ENCODE assay signal across 8 cellular contexts in the genomic region with DNA sequence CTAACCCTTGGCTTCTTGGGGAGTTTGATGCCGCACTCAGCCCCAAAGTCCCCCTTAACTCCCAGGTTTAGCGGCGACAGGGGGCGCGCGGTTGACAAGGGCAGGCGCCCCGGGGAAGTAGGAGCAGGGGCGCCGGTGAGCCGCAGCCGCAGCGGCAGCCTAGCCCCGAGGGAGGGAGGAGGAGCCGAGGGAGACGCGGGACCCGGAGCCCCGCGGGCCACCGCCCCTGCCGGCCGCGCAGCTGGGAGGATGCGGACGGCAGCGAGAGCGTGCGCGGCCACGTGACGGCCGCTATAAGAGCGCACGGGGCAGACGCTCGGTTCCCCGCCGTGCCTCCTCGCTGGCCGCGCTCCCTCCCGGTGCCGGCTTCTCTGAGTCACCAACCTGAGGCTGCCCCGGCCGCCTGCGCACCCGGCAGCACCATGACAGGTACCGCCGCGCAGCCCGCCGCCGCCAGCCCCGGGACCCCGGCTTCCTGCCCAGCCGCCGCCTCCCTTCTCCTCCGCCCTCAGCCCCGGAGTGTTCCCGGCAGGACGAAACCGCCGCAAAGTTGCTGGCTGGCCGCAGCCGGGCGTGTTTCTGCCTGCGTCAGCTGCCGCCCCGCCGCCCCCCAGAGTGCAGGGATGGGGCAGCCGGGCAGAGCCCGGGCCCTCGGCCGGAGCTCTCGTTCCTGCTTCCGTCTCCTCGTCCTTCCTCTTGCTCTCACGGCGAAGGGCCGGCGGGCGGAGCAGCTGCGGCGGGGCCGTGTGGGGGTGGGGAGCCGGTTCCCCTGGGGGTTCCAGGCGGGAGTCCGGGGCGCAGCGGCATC. TPM values are rescaled to one million over a fixed set of nuclear protein-coding genes. Genes with fewer than 3 reads are reported as not detected.
DNase-seq lines count a peak whose midpoint lies in the region; ATAC-seq and TF ChIP-seq lines count a peak whose summit lies in the region.

A gene (plus strand): TSS at position 322 of the 808 bp plus-strand sequence. CDS start 101 bp downstream, at position 423.

- ATAC-seq in GM21723 (IDR thresholded peaks at IDR 0.05; ENCODE audit: unreplicated experiment) = peak; percentile 85

- H3K4me3 ChIP-seq in suprapubic skin = peak within 1 kb of the TSS; percentile 74

- CTCF ChIA-PET in activated naive CD4-positive, alpha-beta T cell treated with anti-CD3 and anti-CD28 coated beads for 36 hours (lab: Charles Lee) = interaction anchor here (1.3 to 1.8 kb wide), 2 partner anchors 9 to 290 kb away, joined by 3 to 5 read pairs; no protein-coding TSS in a partner anchor

- H3K4me1 ChIP-seq in suprapubic skin = peaks cover 23% of the 10 kb centered on the region

- no peaks in the 10 kb centered on the region for H3K27me3 Mint-ChIP-seq in activated naive CD4-positive, alpha-beta T cell treated with anti-CD3 and anti-CD28 coated beads for 36 hours (ENCODE audit: low read depth)

- peak within 1 kb of the TSS; percentile 61 for H3K4me3 Mint-ChIP-seq in activated naive CD4-positive, alpha-beta T cell treated with anti-CD3 and anti-CD28 coated beads for 36 hours

- intact Hi-C loops in activated naive CD4-positive, alpha-beta T cell treated with anti-CD3 and anti-CD28 coated beads for 36 hours (cut with micrococcal nuclease) = loop anchor here (1.0 to 10.0 kb wide), 8 partner anchors 35 to 823 kb away; a partner anchor contains a TSS

- H3K36me3 ChIP-seq in suprapubic skin = peaks cover 18% of the 10 kb centered on the region

- H3K27me3 ChIP-seq in suprapubic skin = no peaks in the 10 kb centered on the region

- H3K27ac ChIP-seq in suprapubic skin = peak within 1 kb of the TSS; percentile 91

- no peaks in the 10 kb centered on the region for H3K9me3 ChIP-seq in suprapubic skin

- WGBS in suprapubic skin = 0% methylated on average over 28 of the region's 91 CpGs

- H3K9me3 Mint-ChIP-seq in activated naive CD4-positive, alpha-beta T cell treated with anti-CD3 and anti-CD28 coated beads for 36 hours = no peaks in the 10 kb centered on the region

- H3K36me3 Mint-ChIP-seq in activated naive CD4-positive, alpha-beta T cell treated with anti-CD3 and anti-CD28 coated beads for 36 hours (ENCODE audit: low read depth) = peaks cover 12% of the 10 kb centered on the region

- peak in 1 of 2 donors; percentile 16 for TF ChIP-seq CTCF in suprapubic skin (IDR thresholded peaks at IDR 0.05)

- no peak for TF ChIP-seq EP300 in suprapubic skin (IDR thresholded peaks at IDR 0.05)

- H3K4me1 Mint-ChIP-seq in activated naive CD4-positive, alpha-beta T cell treated with anti-CD3 and anti-CD28 coated beads for 36 hours (ENCODE audit: low read depth) = peaks cover 19% of the 10 kb centered on the region

- TF ChIP-seq POLR2A in suprapubic skin (IDR thresholded peaks at IDR 0.05) = peak; percentile 40 to 52

- H3K27ac Mint-ChIP-seq in activated naive CD4-positive, alpha-beta T cell treated with anti-CD3 and anti-CD28 coated beads for 36 hours = peak within 1 kb of the TSS; percentile 33

- DNase-seq in EH (ENCODE audit: low read depth) = peak; percentile 86
- peak; percentile 78 for DNase-seq in KG1 (lab: John Stamatoyannopoulos, UW)
- peak; percentile 81 for DNase-seq in SK-N-DZ (ENCODE audit: low spot score)
- peak; percentile 75 for DNase-seq in activated naive CD4-positive, alpha-beta T cell treated with anti-CD3 and anti-CD28 coated beads for 36 hours
- peak; percentile 87 for DNase-seq in germinal center (ENCODE audit: low spot score)
- DNase-seq in nucleus accumbens (lab: John Stamatoyannopoulos, UW) = peak; percentile 19 to 86 (median 64)
- DNase-seq in suprapubic skin (ENCODE audit: low spot score in 2 of 2) = peak; percentile 86 to 88

RNA-seq across cellular contexts. Expression of the gene that starts here (rescaled TPM):
- 18.4 and 33.5 TPM in 2 replicates for polyA plus RNA-seq in SK-N-DZ (2014; cell fraction: cytosol; rRNA removed)
- 10.9 and 19.4 TPM in 2 replicates for polyA plus RNA-seq in SK-N-DZ (2014; cell fraction: nucleus; rRNA removed)
- 10 to 100 TPM; 13.5 to 13.9 TPM for total RNA-seq in activated naive CD4-positive, alpha-beta T cell treated with anti-CD3 and anti-CD28 coated beads for 36 hours
- total RNA-seq in suprapubic skin = 10 to 100 TPM in 3 of 4 donors, 1 to 10 TPM in 1; 9.3 to 17.5 (median 13.4) TPM

Comparison
In these comparisons a context has a peak if more than half of its experiments do, and no peak if none do; other contexts are left out.
1. Peak in every context shown above with its lines: DNase-seq, ATAC-seq, H3K4me3 ChIP-seq and H3K27ac ChIP-seq.